In the genomic region with DNA sequence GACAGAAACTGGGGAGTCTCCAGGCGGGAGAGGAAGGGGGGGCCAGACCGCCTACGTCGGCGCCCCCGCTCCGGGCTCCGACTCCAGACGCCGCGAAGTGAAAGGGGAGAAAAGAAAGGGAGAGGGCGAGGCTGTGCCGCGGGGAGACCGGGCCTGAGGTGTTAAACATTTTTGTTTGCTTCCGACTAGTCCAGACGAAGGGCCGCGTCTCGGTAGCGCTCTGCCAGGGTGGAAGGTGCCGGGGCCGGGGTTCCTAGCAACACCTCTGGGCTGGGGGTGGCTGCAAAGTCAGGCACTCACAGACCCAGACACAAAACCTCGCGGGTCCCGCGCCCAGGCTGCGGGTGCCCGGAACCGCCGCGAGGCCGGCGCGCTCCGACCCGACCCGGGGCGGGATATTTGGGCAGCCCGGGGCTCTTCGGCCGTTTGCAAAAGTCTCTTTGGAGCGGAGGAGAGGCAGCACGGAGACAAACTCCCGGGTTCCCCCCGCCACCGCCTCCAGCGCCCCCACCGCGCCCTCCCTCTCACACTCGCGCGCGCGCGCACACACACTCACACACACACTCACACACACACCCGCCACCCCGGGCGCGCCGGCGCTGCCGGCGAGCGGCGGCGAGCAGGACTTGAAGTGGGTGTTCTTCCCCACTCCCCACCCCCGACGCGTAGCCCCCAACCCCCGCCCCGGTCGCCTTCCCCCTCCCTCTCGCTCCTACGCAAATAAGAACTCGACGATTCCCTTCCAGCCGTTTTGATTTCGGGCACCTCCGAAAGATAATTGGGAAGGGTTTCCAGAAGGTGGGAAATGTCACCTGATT, we compare ENCODE assay signal across 1 cellular context.
TF ChIP-seq lines count a peak whose summit lies in the region.

No MANE protein-coding gene starts in this region.

TF ChIP-seq in HEK293, 187 proteins besides CTCF, POLR2A, EP300 and RAD21 (continued from another document and continues in another):
- no peak for TF ChIP-seq ZSCAN18 (tag by site-specific recombination; IDR thresholded peaks at IDR 0.05)
- no peak for TF ChIP-seq ZNF175 (tag by site-specific recombination; IDR thresholded peaks at IDR 0.05)
- TF ChIP-seq GFI1B (tag by site-specific recombination; IDR thresholded peaks at IDR 0.05), result no peak
- TF ChIP-seq ZNF132 (tag by site-specific recombination; IDR thresholded peaks at IDR 0.05; ENCODE audit: borderline replicate concordance), result no peak
- no peak for TF ChIP-seq ZBTB44 (tag by site-specific recombination; IDR thresholded peaks at IDR 0.05)
- TF ChIP-seq ZNF350 (tag by site-specific recombination; IDR thresholded peaks at IDR 0.05), result no peak
- TF ChIP-seq ZNF558 (tag by site-specific recombination; IDR thresholded peaks at IDR 0.05), result no peak
- no peak for TF ChIP-seq ZNF114 (tag by site-specific recombination; IDR thresholded peaks at IDR 0.05)
- TF ChIP-seq PRDM10 (tag by site-specific recombination; IDR thresholded peaks at IDR 0.05), result peak; percentile 76
- TF ChIP-seq ZNF501 (tag by site-specific recombination; IDR thresholded peaks at IDR 0.05), result no peak
- TF ChIP-seq, protein P1, sequence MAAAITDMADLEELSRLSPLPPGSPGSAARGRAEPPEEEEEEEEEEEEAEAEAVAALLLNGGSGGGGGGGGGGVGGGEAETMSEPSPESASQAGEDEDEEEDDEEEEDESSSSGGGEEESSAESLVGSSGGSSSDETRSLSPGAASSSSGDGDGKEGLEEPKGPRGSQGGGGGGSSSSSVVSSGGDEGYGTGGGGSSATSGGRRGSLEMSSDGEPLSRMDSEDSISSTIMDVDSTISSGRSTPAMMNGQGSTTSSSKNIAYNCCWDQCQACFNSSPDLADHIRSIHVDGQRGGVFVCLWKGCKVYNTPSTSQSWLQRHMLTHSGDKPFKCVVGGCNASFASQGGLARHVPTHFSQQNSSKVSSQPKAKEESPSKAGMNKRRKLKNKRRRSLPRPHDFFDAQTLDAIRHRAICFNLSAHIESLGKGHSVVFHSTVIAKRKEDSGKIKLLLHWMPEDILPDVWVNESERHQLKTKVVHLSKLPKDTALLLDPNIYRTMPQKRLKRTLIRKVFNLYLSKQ (tag by site-specific recombination; IDR thresholded peaks at IDR 0.05; ENCODE audit: borderline replicate concordance), result no peak
- TF ChIP-seq FEZF1 (tag by site-specific recombination; IDR thresholded peaks at IDR 0.05), result no peak
- TF ChIP-seq ZNF701 (tag by site-specific recombination; IDR thresholded peaks at IDR 0.05), result no peak
- TF ChIP-seq ZNF157 (tag by site-specific recombination; IDR thresholded peaks at IDR 0.05), result no peak
- TF ChIP-seq ZFHX2 (tag by site-specific recombination; conservative IDR thresholded peaks at IDR 0.05), result peak; percentile 74
- no peak for TF ChIP-seq ZNF214 (tag by site-specific recombination; IDR thresholded peaks at IDR 0.05; ENCODE audit: borderline replicate concordance)
- TF ChIP-seq ZNF138 (tag by site-specific recombination; IDR thresholded peaks at IDR 0.05; ENCODE audit: borderline replicate concordance), result no peak
- TF ChIP-seq, protein P2, sequence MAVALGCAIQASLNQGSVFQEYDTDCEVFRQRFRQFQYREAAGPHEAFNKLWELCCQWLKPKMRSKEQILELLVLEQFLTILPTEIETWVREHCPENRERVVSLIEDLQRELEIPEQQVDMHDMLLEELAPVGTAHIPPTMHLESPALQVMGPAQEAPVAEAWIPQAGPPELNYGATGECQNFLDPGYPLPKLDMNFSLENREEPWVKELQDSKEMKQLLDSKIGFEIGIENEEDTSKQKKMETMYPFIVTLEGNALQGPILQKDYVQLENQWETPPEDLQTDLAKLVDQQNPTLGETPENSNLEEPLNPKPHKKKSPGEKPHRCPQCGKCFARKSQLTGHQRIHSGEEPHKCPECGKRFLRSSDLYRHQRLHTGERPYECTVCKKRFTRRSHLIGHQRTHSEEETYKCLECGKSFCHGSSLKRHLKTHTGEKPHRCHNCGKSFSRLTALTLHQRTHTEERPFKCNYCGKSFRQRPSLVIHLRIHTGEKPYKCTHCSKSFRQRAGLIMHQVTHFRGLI (tag by site-specific recombination; IDR thresholded peaks at IDR 0.05), result no peak
- no peak for TF ChIP-seq ZXDB (tag by site-specific recombination; IDR thresholded peaks at IDR 0.05)
- TF ChIP-seq ZNF280C (tag by site-specific recombination; IDR thresholded peaks at IDR 0.05), result no peak
- no peak for TF ChIP-seq ZNF174 (tag by site-specific recombination; IDR thresholded peaks at IDR 0.05)
- TF ChIP-seq ZNF169 (tag by site-specific recombination; IDR thresholded peaks at IDR 0.05), result no peak
- TF ChIP-seq ZNF18 (tag by site-specific recombination; IDR thresholded peaks at IDR 0.05), result peak; percentile 58; the same call in 1 of the 2 replicates
- TF ChIP-seq ZNF529 (tag by site-specific recombination; IDR thresholded peaks at IDR 0.05; ENCODE audit: insufficient replicate concordance), result no peak
- TF ChIP-seq KLF7 (tag by site-specific recombination; IDR thresholded peaks at IDR 0.05; ENCODE audit: borderline replicate concordance), result no peak
- TF ChIP-seq KLF9 (tag by site-specific recombination; IDR thresholded peaks at IDR 0.05; ENCODE audit: low read depth), result no peak
- TF ChIP-seq ZFP69B (tag by site-specific recombination; IDR thresholded peaks at IDR 0.05), result no peak
- TF ChIP-seq ZBTB8A (tag by site-specific recombination; IDR thresholded peaks at IDR 0.05), result peak; percentile 54
- TF ChIP-seq ZNF621 (tag by site-specific recombination; IDR thresholded peaks at IDR 0.05), result no peak
- TF ChIP-seq ZNF658 (tag by site-specific recombination; IDR thresholded peaks at IDR 0.05), result no peak
- no peak for TF ChIP-seq ZNF112 (tag by site-specific recombination; IDR thresholded peaks at IDR 0.05)
- no peak for TF ChIP-seq ZFP3 (tag by site-specific recombination; IDR thresholded peaks at IDR 0.05; ENCODE audit: low read depth)
- TF ChIP-seq, protein P3, sequence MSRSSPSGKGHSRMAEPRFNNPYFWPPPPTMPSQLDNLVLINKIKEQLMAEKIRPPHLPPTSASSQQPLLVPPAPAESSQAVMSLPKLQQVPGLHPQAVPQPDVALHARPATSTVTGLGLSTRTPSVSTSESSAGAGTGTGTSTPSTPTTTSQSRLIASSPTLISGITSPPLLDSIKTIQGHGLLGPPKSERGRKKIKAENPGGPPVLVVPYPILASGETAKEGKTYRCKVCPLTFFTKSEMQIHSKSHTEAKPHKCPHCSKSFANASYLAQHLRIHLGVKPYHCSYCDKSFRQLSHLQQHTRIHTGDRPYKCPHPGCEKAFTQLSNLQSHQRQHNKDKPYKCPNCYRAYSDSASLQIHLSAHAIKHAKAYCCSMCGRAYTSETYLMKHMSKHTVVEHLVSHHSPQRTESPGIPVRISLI (tag by site-specific recombination; IDR thresholded peaks at IDR 0.05), result no peak
- TF ChIP-seq ZNF768 (tag by site-specific recombination; IDR thresholded peaks at IDR 0.05), result no peak
- TF ChIP-seq HIC1 (tag by site-specific recombination; IDR thresholded peaks at IDR 0.05), result no peak
- no peak for TF ChIP-seq ZNF624 (tag by site-specific recombination; IDR thresholded peaks at IDR 0.05)
- TF ChIP-seq EGR2 (tag by site-specific recombination; IDR thresholded peaks at IDR 0.05; ENCODE audit: low read depth), result 0 out of 2 replicates have a peak, but pooled peaks have one; percentile 28
